ENCODE assay signal across 8 cellular contexts in genomic region chr11:14974723-14975587, GRCh38. TPM values are rescaled to one million over a fixed set of nuclear protein-coding genes. Genes with fewer than 3 reads are reported as not detected.
A peak's percentile ranks its signal among the peaks of the same experiment; 100 is the strongest.
DNase-seq lines count a peak whose midpoint lies in the region; ATAC-seq lines count a peak whose summit lies in the region.

No MANE protein-coding gene starts in this region.

- no peaks in the 10 kb centered on the region for H3K36me3 Mint-ChIP-seq in memory B cell
- H3K36me3 Mint-ChIP-seq in stimulated activated memory B cell treated with anti-CD40 and anti-IgM and Interleukin-4, amounts not matched to agents 10 μg/mL and 1 μg/mL and 100 μg/mL, for 72 hours: no peaks in the 10 kb centered on the region

- DNase-seq in activated CD4-positive, CD25-positive, alpha-beta regulatory T cell treated with anti-CD3 and anti-CD28 coated beads, Interleukin-2, amount 50 U/mL, for 72 hours: peak; percentile 49
- peak; percentile 63 for DNase-seq in dermis blood vessel endothelial cell
- peak; percentile 29 to 32 for DNase-seq in memory B cell (ENCODE audit: low spot score in 2 of 2)
- DNase-seq in Kasumi-1 (lab: John Stamatoyannopoulos, UW): no peak

- H3K4me1 Mint-ChIP-seq in memory B cell: peaks cover 27% of the 10 kb centered on the region
- peaks cover 34% of the 10 kb centered on the region for H3K4me1 Mint-ChIP-seq in stimulated activated memory B cell treated with anti-CD40 and anti-IgM and Interleukin-4, amounts not matched to agents 10 μg/mL and 1 μg/mL and 100 μg/mL, for 72 hours

- H3K9me3 ChIP-seq in HUES6 (ENCODE audit: control insufficient read depth, insufficient read depth, low read depth, low read length): no peaks in the 10 kb centered on the region

- ATAC-seq in GM18867 (IDR thresholded peaks at IDR 0.05; ENCODE audit: unreplicated experiment) (peak; percentile 60), memory B cell (ENCODE audit: low read depth) (peak; percentile 55), HG02588 (IDR thresholded peaks at IDR 0.05; ENCODE audit: unreplicated experiment) (no peak)
- ATAC-seq in stimulated activated memory B cell treated with anti-CD40 and anti-IgM and Interleukin-4, amounts not matched to agents 10 μg/mL and 1 μg/mL and 100 μg/mL, for 72 hours: peak; percentile 51

- H3K4me3 Mint-ChIP-seq in memory B cell: peak overlapping the region; percentile 72
- H3K4me3 Mint-ChIP-seq in stimulated activated memory B cell treated with anti-CD40 and anti-IgM and Interleukin-4, amounts not matched to agents 10 μg/mL and 1 μg/mL and 100 μg/mL, for 72 hours: peak overlapping the region; percentile 67

- H3K27me3 Mint-ChIP-seq in memory B cell: peaks cover 31% of the 10 kb centered on the region
- H3K27me3 Mint-ChIP-seq in stimulated activated memory B cell treated with anti-CD40 and anti-IgM and Interleukin-4, amounts not matched to agents 10 μg/mL and 1 μg/mL and 100 μg/mL, for 72 hours: peaks cover 77% of the 10 kb centered on the region

- peaks cover 25% of the 10 kb centered on the region for H3K4me1 ChIP-seq in HUES6 (ENCODE audit: control insufficient read depth, insufficient read depth, low read length)

- no peaks in the 10 kb centered on the region for H3K9me3 Mint-ChIP-seq in memory B cell
- no peaks in the 10 kb centered on the region for H3K9me3 Mint-ChIP-seq in stimulated activated memory B cell treated with anti-CD40 and anti-IgM and Interleukin-4, amounts not matched to agents 10 μg/mL and 1 μg/mL and 100 μg/mL, for 72 hours

- peak overlapping the region; percentile 46 for H3K4me3 ChIP-seq in HUES6 (ENCODE audit: low read depth, low read length)

- H3K27ac ChIP-seq in HUES6 (ENCODE audit: low read depth, low read length): no peak overlapping the region

- no peak overlapping the region for H3K27ac Mint-ChIP-seq in memory B cell
- H3K27ac Mint-ChIP-seq in stimulated activated memory B cell treated with anti-CD40 and anti-IgM and Interleukin-4, amounts not matched to agents 10 μg/mL and 1 μg/mL and 100 μg/mL, for 72 hours: no peak overlapping the region

- H3K9ac ChIP-seq in HUES6 (ENCODE audit: low read length): no peak overlapping the region

- H3K27me3 ChIP-seq in HUES6 (ENCODE audit: control insufficient read depth, insufficient read depth, low read length): peaks cover 98% of the 10 kb centered on the region

- no peaks in the 10 kb centered on the region for H3K36me3 ChIP-seq in HUES6 (ENCODE audit: control insufficient read depth, insufficient read depth, low read length)

RNA-seq across cellular contexts. Expression of gene CALCA, which starts 2.8 kb away (rescaled TPM):
- total RNA-seq in dermis blood vessel endothelial cell: not detected in 2 replicates

Comparison
In these comparisons a context has a peak if more than half of its experiments do, and no peak if none do; other contexts are left out.
1. DNase-seq: peak in activated CD4-positive, CD25-positive, alpha-beta regulatory T cell treated with anti-CD3 and anti-CD28 coated beads, Interleukin-2, amount 50 U/mL, for 72 hours (single experiment), dermis blood vessel endothelial cell (single experiment) and memory B cell (2 of 2); none in Kasumi-1 (0 of 2).